19 cellular contexts compared by ENCODE assay signal in genomic region chr20:12673352-12673751, GRCh38.
A peak's percentile ranks its signal among the peaks of the same experiment; 100 is the strongest.
DNase-seq lines count a peak whose midpoint lies in the region; ATAC-seq, FAIRE-seq and TF ChIP-seq lines count a peak whose summit lies in the region.
"Had no signal": no experiment of that assay in that cellular context is flagged by ENCODE, and none has a peak within 500 bp of the region (broad histone marks: within the 10 kb centered on the region; RNA-seq: fewer than 3 reads in every experiment).

No MANE protein-coding gene starts in this region.

- no peak overlapping the region for H4K8ac ChIP-seq in trophoblast cell (ENCODE audit: low read depth, low read length)

- H3K4ac ChIP-seq in trophoblast cell (ENCODE audit: low read depth, low read length): no peak overlapping the region

- no peak overlapping the region for H3K18ac ChIP-seq in trophoblast cell (ENCODE audit: low read length)

- H3K9me3 ChIP-seq in HepG2 (ENCODE audit: low read length) (no peaks in the 10 kb centered on the region), right lobe of liver (no peaks in the 10 kb centered on the region), trophoblast cell (ENCODE audit: insufficient read depth, low read depth, low read length) (no peaks in the 10 kb centered on the region)

- WGBS in HepG2 (ENCODE audit: low lambda C conversion rate): 3% methylated on average over 5 of the region's 5 CpGs
- WGBS in right lobe of liver (ENCODE audit: insufficient coverage, low coverage, low lambda C conversion rate, missing lambda C conversion rate): 52% methylated on average over 5 of the region's 5 CpGs
- no CpG with 5 or more reads among the region's 5 CpGs for WGBS in trophoblast cell (ENCODE audit: extremely low coverage, insufficient coverage, insufficient read length)

- no peak for TF ChIP-seq EP300 in HepG2 (IDR thresholded peaks at IDR 0.05; ENCODE audit: low read depth in 2 of 2, low read length in 2 of 2)
- no peak for TF ChIP-seq EP300 in HepG2 (CRISPR knock-in tag; IDR thresholded peaks at IDR 0.05; ENCODE audit: borderline replicate concordance)

- TF ChIP-seq RAD21 in HepG2 (CRISPR knock-in tag; IDR thresholded peaks at IDR 0.05): no peak

- H3K14ac ChIP-seq in trophoblast cell (ENCODE audit: low read length): no peak overlapping the region

- no peak overlapping the region for H3K4me3 ChIP-seq in HepG2 (replicated peaks in 1 of 3; ENCODE audit: insufficient read depth in 1 of 3, low read depth in 2 of 3, low read length in 3 of 3)
- no peak overlapping the region for H3K4me3 ChIP-seq in right lobe of liver
- H3K4me3 ChIP-seq in trophoblast cell (ENCODE audit: low read depth, low read length): no peak overlapping the region

- intact Hi-C loops in HepG2 (cut with micrococcal nuclease; ENCODE audit: unreplicated experiment) (no loop called here), right lobe of liver (cut with DNase I) (no loop called here), cardiac septum (cut with DNase I) (no loop called here)

- DNase-seq in HepG2 (ENCODE audit: low spot score) (no peak), right lobe of liver (no peak), NCI-H2227 treated with DMSO at 0.1 percent for 48 hours (lab: John Stamatoyannopoulos, UW) (peak; percentile 90), trophoblast cell (peak; percentile 40 to 42), cardiac septum (ENCODE audit: low spot score) (no peak)
- no peak for DNase-seq in central memory CD4-positive, alpha-beta T cell
- DNase-seq: ACHN; AML-193; CD4-positive, alpha-beta T cell; DMS153; DMS79; GDM1; GOT3; H7; HFFc6 had no signal

- TF ChIP-seq CTCF in HepG2 (CRISPR knock-in tag; IDR thresholded peaks at IDR 0.05): no peak
- no peak for TF ChIP-seq CTCF in right lobe of liver (IDR thresholded peaks at IDR 0.05)

- BruUV-seq in HepG2 (replicated peaks; lab: Mats Ljungman, UMichigan): no TSS peak

- H3K36me3 ChIP-seq in HepG2 (replicated peaks in 1 of 2; ENCODE audit: control insufficient read depth in 1 of 2, insufficient read depth in 2 of 2, low read length in 2 of 2) (no peaks in the 10 kb centered on the region), right lobe of liver (no peaks in the 10 kb centered on the region), trophoblast cell (ENCODE audit: control insufficient read depth in 1 of 2, insufficient read depth in 2 of 2, low read length in 2 of 2) (no peaks in the 10 kb centered on the region)

- H3K27me3 ChIP-seq in HepG2 (ENCODE audit: control insufficient read depth in 1 of 2, insufficient read depth in 2 of 2, low read length in 2 of 2) (no peaks in the 10 kb centered on the region), right lobe of liver (no peaks in the 10 kb centered on the region), trophoblast cell (ENCODE audit: insufficient read depth, low read length) (no peaks in the 10 kb centered on the region)

- no peak overlapping the region for H2BK5ac ChIP-seq in trophoblast cell (ENCODE audit: low read depth, low read length, poor library complexity)

- H4K12ac ChIP-seq in trophoblast cell (ENCODE audit: low read depth, low read length): no peak overlapping the region

- H3K79me2 ChIP-seq in HepG2 (ENCODE audit: insufficient read depth, low read length) (no peaks in the 10 kb centered on the region), trophoblast cell (ENCODE audit: control insufficient read depth, insufficient read depth, low read length, poor library complexity) (no peaks in the 10 kb centered on the region)

- H3K9ac ChIP-seq in HepG2 (ENCODE audit: insufficient read depth, low read depth, low read length) (no peak overlapping the region), trophoblast cell (ENCODE audit: low read length) (no peak overlapping the region)

- no peaks in the 10 kb centered on the region for H3K4me1 ChIP-seq in HepG2 (ENCODE audit: insufficient read depth, low read length)
- H3K4me1 ChIP-seq in right lobe of liver: no peaks in the 10 kb centered on the region
- no peaks in the 10 kb centered on the region for H3K4me1 ChIP-seq in trophoblast cell (ENCODE audit: control insufficient read depth in 1 of 2, insufficient read depth in 2 of 2, low read length in 2 of 2)

- H4K20me1 ChIP-seq in HepG2 (ENCODE audit: insufficient read depth, low read length): no peaks in the 10 kb centered on the region

- H3K4me2 ChIP-seq in HepG2 (ENCODE audit: low read depth, low read length) (no peak overlapping the region), trophoblast cell (ENCODE audit: low read length) (no peak overlapping the region)

- no peak overlapping the region for H3K23ac ChIP-seq in trophoblast cell (ENCODE audit: low read length)

- CTCF ChIA-PET in HepG2 (lab: Yijun Ruan, JAX; ENCODE audit: low intra/inter-chr PET ratio, low total read pairs): no interaction called here

- no peak overlapping the region for H2AFZ ChIP-seq in HepG2 (ENCODE audit: low read length)
- H2AFZ ChIP-seq in trophoblast cell (ENCODE audit: insufficient read depth, low read length, poor library complexity): no peak overlapping the region

- H3K27ac ChIP-seq in HepG2 (ENCODE audit: extremely low read length, insufficient read depth, low read length) (no peak overlapping the region), right lobe of liver (no peak overlapping the region), trophoblast cell (ENCODE audit: low read depth, low read length) (no peak overlapping the region)
- H3K27ac ChIP-seq: C4-2B had no signal

- H2AK5ac ChIP-seq in trophoblast cell (ENCODE audit: low read length): no peak overlapping the region

- ATAC-seq in HepG2 (no peak), right lobe of liver (no peak)
- ATAC-seq: HCT116 had no signal

- TF ChIP-seq POLR2A in HepG2 (IDR thresholded peaks at IDR 0.05; ENCODE audit: insufficient read depth in 1 of 2, low read depth in 2 of 2, low read length in 2 of 2) (no peak), right lobe of liver (IDR thresholded peaks at IDR 0.05) (no peak)

- H2BK12ac ChIP-seq in trophoblast cell (ENCODE audit: low read length): no peak overlapping the region

- H4K91ac ChIP-seq in trophoblast cell (ENCODE audit: low read depth, low read length): no peak overlapping the region

- no peak overlapping the region for H2BK120ac ChIP-seq in trophoblast cell (ENCODE audit: insufficient read depth, low read length, poor library complexity)

- in situ Hi-C loops in HepG2 (cut with HindIII; ENCODE audit: extremely low pct_ligation_motif_present, low pct_unique_long_range_greater_than_20kb): no loop called here

- FAIRE-seq in HepG2 (lab: Jason Lieb, UNC): no peak
- FAIRE-seq: GM12892, GM18507 had no signal

- POLR2A ChIA-PET in HepG2 (lab: Yijun Ruan, JAX): no interaction called here

- no peaks in the 10 kb centered on the region for H3K79me1 ChIP-seq in trophoblast cell (ENCODE audit: low read length)

TF ChIP-seq in HepG2, 621 proteins besides CTCF, POLR2A, EP300 and RAD21:
- TF ChIP-seq NFE2L2 (IDR thresholded peaks at IDR 0.05; ENCODE audit: low read length) (peak; percentile 70), TCF7L2 (IDR thresholded peaks at IDR 0.05; ENCODE audit: low read depth, low read length) (no peak)

Comparison
In these comparisons a context has a peak if more than half of its experiments do, and no peak if none do; other contexts are left out.
1. DNase-seq: peak in NCI-H2227 treated with DMSO at 0.1 percent for 48 hours (single experiment) and trophoblast cell (2 of 2); none in HepG2 (single experiment), right lobe of liver (0 of 3), cardiac septum (single experiment) and central memory CD4-positive, alpha-beta T cell (single experiment).